ENCODE assay signal across 1 cellular context in the genomic region with DNA sequence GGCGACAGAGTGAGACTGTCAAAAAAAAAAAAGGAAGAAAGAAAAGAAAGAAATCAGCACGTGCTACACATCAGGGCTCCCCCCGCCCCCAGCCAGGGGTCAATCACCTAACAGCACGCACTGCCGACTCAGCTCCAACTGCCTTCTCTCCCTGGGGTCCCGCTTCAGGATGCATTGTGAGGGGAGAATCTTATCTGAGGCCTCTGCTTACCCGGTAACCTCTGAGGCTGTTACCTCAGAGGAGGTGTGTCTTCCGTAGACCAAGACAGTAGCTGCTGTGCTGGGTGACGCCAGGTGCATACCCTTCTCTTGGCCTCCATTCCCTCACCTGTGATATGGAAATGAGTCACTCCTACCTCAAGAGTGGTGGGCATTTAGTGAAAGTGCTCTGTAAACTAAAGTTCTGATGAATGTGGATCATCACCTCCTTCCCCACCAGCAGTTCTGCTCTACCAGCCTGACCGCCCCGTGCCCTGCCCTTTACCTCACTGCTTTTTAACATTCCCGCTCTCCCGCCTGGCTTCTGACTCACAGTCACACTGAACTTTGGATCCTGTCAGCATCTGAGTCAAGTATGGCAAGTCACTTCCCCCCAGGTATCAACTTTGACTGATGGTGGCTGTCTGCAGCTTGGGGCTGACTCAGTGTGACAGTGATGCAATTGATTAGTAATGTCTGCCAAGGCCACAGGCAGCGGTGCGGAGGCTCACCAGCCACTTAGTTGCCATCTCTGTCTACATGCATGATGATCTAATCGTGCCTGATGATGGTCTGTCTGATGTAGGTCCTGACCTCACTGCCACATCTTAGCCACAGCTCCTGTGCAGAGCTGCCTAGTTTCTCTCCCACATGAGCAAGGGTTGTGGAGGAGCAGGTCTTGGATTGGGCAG.
TF ChIP-seq lines count a peak whose summit lies in the region.

No MANE protein-coding gene starts in this region.

TF ChIP-seq in HepG2, 621 proteins besides CTCF, POLR2A, EP300 and RAD21 (continued from another document and continues in another):
- TF ChIP-seq, protein P1, sequence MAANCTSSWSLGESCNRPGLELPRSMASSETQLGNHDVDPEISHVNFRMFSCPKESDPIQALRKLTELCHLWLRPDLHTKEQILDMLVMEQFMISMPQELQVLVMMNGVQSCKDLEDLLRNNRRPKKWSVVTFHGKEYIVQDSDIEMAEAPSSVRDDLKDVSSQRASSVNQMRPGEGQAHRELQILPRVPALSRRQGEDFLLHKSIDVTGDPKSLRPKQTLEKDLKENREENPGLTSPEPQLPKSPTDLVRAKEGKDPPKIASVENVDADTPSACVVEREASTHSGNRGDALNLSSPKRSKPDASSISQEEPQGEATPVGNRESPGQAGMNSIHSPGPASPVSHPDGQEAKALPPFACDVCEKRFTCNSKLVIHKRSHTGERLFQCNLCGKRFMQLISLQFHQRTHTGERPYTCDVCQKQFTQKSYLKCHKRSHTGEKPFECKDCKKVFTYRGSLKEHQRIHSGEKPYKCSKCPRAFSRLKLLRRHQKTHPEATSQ (CRISPR knock-in tag; IDR thresholded peaks at IDR 0.05; ENCODE audit: borderline replicate concordance), result peak; percentile 61; the same call in 1 of the 2 replicates
- TF ChIP-seq EED (CRISPR knock-in tag; IDR thresholded peaks at IDR 0.05) (no peak), ZBTB20 (CRISPR knock-in tag; IDR thresholded peaks at IDR 0.05; ENCODE audit: borderline replicate concordance, low read depth) (peak; percentile 88), ZNF24 (IDR thresholded peaks at IDR 0.05) (peak; percentile 53; the same call in 1 of the 2 replicates), SMC3 (IDR thresholded peaks at IDR 0.05; ENCODE audit: low read length) (peak; percentile 37; the same call in 1 of the 2 replicates), GABPA (IDR thresholded peaks at IDR 0.05; ENCODE audit: low read depth, low read length) (no peak), GABPA (CRISPR knock-in tag; IDR thresholded peaks at IDR 0.05; ENCODE audit: low read depth) (peak; percentile 73), ZNF547 (CRISPR knock-in tag; IDR thresholded peaks at IDR 0.05) (peak; percentile 84; the same call in 1 of the 2 replicates), HOXA9 (CRISPR knock-in tag; IDR thresholded peaks at IDR 0.05; ENCODE audit: borderline replicate concordance) (peak; percentile 59; the same call in 1 of the 2 replicates), KDM5B (CRISPR knock-in tag; IDR thresholded peaks at IDR 0.05; ENCODE audit: borderline replicate concordance) (peak; percentile 83; the same call in 1 of the 2 replicates), NR2F2 (IDR thresholded peaks at IDR 0.05; ENCODE audit: borderline replicate concordance, low read depth) (no peak; the same call in 1 of the 2 replicates), ZNF550 (CRISPR knock-in tag; IDR thresholded peaks at IDR 0.05; ENCODE audit: borderline replicate concordance) (0 out of 2 replicates have a peak, but pooled peaks have one; percentile 30), RARG (CRISPR knock-in tag; IDR thresholded peaks at IDR 0.05; ENCODE audit: low read depth) (no peak), NFKBIZ (CRISPR knock-in tag; IDR thresholded peaks at IDR 0.05) (peak; percentile 93), ZNF816 (CRISPR knock-in tag; IDR thresholded peaks at IDR 0.05; ENCODE audit: borderline replicate concordance) (peak; percentile 88; the same call in 1 of the 2 replicates), ZNF746 (CRISPR knock-in tag; IDR thresholded peaks at IDR 0.05) (peak; percentile 73; the same call in 1 of the 2 replicates), PCBP2 (optimal IDR thresholded peaks at IDR 0.05; ENCODE audit: low read depth, low read length, poor library complexity, severe bottlenecking) (no peak), MXI1 (IDR thresholded peaks at IDR 0.05; ENCODE audit: borderline replicate concordance, low read depth, low read length) (peak; percentile 99), ZSCAN29 (CRISPR knock-in tag; conservative IDR thresholded peaks at IDR 0.05) (no peak), NFE2 (CRISPR knock-in tag; IDR thresholded peaks at IDR 0.05) (peak; percentile 16; the same call in 1 of the 2 replicates), ZNF160 (CRISPR knock-in tag; IDR thresholded peaks at IDR 0.05) (0 out of 2 replicates have a peak, but pooled peaks have one; percentile 50), ZNF136 (CRISPR knock-in tag; IDR thresholded peaks at IDR 0.05; ENCODE audit: low read depth) (peak; percentile 95; the same call in 1 of the 2 replicates), SRSF9 (IDR thresholded peaks at IDR 0.05; ENCODE audit: borderline replicate concordance, insufficient read depth, low read depth, low read length, poor library complexity, severe bottlenecking) (no peak), ELF1 (CRISPR knock-in tag; IDR thresholded peaks at IDR 0.05) (peak; percentile 71), ZNF891 (CRISPR knock-in tag; IDR thresholded peaks at IDR 0.05) (no peak; the same call in 1 of the 2 replicates), POLR2AphosphoS5 (IDR thresholded peaks at IDR 0.05; ENCODE audit: low read depth, low read length) (no peak), ZBTB8A (CRISPR knock-in tag; IDR thresholded peaks at IDR 0.05; ENCODE audit: borderline replicate concordance, low read depth) (no peak), PTBP1 (IDR thresholded peaks at IDR 0.05; ENCODE audit: low read depth, low read length, poor library complexity, severe bottlenecking) (no peak), ARID2 (CRISPR knock-in tag; IDR thresholded peaks at IDR 0.05; ENCODE audit: borderline replicate concordance) (no peak), KLF11 (CRISPR knock-in tag; IDR thresholded peaks at IDR 0.05) (peak; percentile 81), TAF1 (CRISPR knock-in tag; IDR thresholded peaks at IDR 0.05) (peak; percentile 47; the same call in 1 of the 2 replicates)
- TF ChIP-seq, protein P2, sequence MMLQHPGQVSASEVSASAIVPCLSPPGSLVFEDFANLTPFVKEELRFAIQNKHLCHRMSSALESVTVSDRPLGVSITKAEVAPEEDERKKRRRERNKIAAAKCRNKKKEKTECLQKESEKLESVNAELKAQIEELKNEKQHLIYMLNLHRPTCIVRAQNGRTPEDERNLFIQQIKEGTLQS (CRISPR knock-in tag; IDR thresholded peaks at IDR 0.05), result peak; percentile 99
- TF ChIP-seq, protein P3, sequence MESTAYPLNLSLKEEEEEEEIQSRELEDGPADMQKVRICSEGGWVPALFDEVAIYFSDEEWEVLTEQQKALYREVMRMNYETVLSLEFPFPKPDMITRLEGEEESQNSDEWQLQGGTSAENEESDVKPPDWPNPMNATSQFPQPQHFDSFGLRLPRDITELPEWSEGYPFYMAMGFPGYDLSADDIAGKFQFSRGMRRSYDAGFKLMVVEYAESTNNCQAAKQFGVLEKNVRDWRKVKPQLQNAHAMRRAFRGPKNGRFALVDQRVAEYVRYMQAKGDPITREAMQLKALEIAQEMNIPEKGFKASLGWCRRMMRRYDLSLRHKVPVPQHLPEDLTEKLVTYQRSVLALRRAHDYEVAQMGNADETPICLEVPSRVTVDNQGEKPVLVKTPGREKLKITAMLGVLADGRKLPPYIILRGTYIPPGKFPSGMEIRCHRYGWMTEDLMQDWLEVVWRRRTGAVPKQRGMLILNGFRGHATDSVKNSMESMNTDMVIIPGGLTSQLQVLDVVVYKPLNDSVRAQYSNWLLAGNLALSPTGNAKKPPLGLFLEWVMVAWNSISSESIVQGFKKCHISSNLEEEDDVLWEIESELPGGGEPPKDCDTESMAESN (CRISPR knock-in tag; conservative IDR thresholded peaks at IDR 0.05), result peak; percentile 91
- TF ChIP-seq, protein P4, sequence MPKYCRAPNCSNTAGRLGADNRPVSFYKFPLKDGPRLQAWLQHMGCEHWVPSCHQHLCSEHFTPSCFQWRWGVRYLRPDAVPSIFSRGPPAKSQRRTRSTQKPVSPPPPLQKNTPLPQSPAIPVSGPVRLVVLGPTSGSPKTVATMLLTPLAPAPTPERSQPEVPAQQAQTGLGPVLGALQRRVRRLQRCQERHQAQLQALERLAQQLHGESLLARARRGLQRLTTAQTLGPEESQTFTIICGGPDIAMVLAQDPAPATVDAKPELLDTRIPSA (CRISPR knock-in tag; IDR thresholded peaks at IDR 0.05; ENCODE audit: borderline replicate concordance), result no peak
- TF ChIP-seq, protein P5, sequence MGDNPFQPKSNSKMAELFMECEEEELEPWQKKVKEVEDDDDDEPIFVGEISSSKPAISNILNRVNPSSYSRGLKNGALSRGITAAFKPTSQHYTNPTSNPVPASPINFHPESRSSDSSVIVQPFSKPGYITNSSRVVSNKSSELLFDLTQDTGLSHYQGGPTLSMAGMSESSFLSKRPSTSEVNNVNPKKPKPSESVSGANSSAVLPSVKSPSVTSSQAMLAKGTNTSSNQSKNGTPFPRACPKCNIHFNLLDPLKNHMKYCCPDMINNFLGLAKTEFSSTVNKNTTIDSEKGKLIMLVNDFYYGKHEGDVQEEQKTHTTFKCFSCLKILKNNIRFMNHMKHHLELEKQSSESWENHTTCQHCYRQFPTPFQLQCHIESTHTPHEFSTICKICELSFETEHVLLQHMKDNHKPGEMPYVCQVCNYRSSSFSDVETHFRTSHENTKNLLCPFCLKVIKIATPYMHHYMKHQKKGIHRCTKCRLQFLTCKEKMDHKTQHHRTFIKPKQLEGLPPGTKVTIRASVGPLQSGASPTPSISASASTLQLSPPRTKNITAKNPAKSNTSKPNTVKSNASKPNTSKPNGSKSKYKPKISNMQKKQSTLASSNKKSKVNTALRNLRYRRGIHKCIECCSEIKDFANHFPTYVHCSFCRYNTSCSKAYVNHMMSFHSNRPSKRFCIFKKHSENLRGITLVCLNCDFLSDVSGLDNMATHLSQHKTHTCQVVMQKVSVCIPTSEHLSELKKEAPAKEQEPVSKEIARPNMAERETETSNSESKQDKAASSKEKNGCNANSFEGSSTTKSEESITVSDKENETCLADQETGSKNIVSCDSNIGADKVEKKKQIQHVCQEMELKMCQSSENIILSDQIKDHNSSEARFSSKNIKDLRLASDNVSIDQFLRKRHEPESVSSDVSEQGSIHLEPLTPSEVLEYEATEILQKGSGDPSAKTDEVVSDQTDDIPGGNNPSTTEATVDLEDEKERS (CRISPR knock-in tag; IDR thresholded peaks at IDR 0.05), result peak; percentile 100
- TF ChIP-seq, protein P6, sequence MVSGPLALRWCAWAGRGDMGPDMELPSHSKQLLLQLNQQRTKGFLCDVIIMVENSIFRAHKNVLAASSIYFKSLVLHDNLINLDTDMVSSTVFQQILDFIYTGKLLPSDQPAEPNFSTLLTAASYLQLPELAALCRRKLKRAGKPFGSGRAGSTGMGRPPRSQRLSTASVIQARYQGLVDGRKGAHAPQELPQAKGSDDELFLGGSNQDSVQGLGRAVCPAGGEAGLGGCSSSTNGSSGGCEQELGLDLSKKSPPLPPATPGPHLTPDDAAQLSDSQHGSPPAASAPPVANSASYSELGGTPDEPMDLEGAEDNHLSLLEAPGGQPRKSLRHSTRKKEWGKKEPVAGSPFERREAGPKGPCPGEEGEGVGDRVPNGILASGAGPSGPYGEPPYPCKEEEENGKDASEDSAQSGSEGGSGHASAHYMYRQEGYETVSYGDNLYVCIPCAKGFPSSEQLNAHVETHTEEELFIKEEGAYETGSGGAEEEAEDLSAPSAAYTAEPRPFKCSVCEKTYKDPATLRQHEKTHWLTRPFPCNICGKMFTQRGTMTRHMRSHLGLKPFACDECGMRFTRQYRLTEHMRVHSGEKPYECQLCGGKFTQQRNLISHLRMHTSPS (CRISPR knock-in tag; IDR thresholded peaks at IDR 0.05; ENCODE audit: low read depth), result peak; percentile 73; the same call in 1 of the 2 replicates
- TF ChIP-seq, protein P7, sequence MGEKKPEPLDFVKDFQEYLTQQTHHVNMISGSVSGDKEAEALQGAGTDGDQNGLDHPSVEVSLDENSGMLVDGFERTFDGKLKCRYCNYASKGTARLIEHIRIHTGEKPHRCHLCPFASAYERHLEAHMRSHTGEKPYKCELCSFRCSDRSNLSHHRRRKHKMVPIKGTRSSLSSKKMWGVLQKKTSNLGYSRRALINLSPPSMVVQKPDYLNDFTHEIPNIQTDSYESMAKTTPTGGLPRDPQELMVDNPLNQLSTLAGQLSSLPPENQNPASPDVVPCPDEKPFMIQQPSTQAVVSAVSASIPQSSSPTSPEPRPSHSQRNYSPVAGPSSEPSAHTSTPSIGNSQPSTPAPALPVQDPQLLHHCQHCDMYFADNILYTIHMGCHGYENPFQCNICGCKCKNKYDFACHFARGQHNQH (CRISPR knock-in tag; IDR thresholded peaks at IDR 0.05), result peak; percentile 93
- TF ChIP-seq, protein P8, sequence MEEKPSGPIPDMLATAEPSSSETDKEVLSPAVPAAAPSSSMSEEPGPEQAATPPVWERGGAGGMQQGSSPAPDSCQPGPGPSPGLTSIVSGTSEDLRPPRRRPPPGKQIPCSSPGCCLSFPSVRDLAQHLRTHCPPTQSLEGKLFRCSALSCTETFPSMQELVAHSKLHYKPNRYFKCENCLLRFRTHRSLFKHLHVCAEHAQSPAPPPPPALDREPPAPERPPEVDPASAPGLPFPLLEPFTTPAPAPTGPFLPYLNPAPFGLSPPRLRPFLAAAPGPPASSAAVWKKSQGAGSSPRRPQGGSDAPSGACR (CRISPR knock-in tag; IDR thresholded peaks at IDR 0.05), result peak; percentile 56; the same call in 1 of the 2 replicates
- TF ChIP-seq, protein P9, sequence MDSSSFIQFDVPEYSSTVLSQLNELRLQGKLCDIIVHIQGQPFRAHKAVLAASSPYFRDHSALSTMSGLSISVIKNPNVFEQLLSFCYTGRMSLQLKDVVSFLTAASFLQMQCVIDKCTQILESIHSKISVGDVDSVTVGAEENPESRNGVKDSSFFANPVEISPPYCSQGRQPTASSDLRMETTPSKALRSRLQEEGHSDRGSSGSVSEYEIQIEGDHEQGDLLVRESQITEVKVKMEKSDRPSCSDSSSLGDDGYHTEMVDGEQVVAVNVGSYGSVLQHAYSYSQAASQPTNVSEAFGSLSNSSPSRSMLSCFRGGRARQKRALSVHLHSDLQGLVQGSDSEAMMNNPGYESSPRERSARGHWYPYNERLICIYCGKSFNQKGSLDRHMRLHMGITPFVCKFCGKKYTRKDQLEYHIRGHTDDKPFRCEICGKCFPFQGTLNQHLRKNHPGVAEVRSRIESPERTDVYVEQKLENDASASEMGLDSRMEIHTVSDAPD (CRISPR knock-in tag; IDR thresholded peaks at IDR 0.05), result peak; percentile 79; the same call in 1 of the 2 replicates
- TF ChIP-seq, protein P10, sequence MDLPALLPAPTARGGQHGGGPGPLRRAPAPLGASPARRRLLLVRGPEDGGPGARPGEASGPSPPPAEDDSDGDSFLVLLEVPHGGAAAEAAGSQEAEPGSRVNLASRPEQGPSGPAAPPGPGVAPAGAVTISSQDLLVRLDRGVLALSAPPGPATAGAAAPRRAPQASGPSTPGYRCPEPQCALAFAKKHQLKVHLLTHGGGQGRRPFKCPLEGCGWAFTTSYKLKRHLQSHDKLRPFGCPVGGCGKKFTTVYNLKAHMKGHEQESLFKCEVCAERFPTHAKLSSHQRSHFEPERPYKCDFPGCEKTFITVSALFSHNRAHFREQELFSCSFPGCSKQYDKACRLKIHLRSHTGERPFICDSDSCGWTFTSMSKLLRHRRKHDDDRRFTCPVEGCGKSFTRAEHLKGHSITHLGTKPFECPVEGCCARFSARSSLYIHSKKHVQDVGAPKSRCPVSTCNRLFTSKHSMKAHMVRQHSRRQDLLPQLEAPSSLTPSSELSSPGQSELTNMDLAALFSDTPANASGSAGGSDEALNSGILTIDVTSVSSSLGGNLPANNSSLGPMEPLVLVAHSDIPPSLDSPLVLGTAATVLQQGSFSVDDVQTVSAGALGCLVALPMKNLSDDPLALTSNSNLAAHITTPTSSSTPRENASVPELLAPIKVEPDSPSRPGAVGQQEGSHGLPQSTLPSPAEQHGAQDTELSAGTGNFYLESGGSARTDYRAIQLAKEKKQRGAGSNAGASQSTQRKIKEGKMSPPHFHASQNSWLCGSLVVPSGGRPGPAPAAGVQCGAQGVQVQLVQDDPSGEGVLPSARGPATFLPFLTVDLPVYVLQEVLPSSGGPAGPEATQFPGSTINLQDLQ (CRISPR knock-in tag; IDR thresholded peaks at IDR 0.05), result no peak
